In genomic region chr16:53346-54236, GRCh38 we compare ENCODE assay signal across 1 cellular context.
TF ChIP-seq lines count a peak whose summit lies in the region.

TSS of gene POLR3K (minus strand) at chr16:53608. CDS start at chr16:53586, 22 bp downstream.
TSS of gene SNRNP25 (plus strand) at chr16:53828. CDS start at chr16:54017, 189 bp downstream.

TF ChIP-seq in HepG2, 621 proteins besides CTCF, POLR2A, EP300 and RAD21 (continued from another document and continues in another):
- TF ChIP-seq TFAP4 (IDR thresholded peaks at IDR 0.05; ENCODE audit: borderline replicate concordance, low read depth) = no peak; the same call in 1 of the 2 replicates
- no peak for TF ChIP-seq JUNB (CRISPR knock-in tag; IDR thresholded peaks at IDR 0.05; ENCODE audit: borderline replicate concordance)
- TF ChIP-seq SMAD1 (CRISPR knock-in tag; IDR thresholded peaks at IDR 0.05; ENCODE audit: borderline replicate concordance, low read depth) = peak; percentile 69; the same call in 1 of the 2 replicates
- peak; percentile 76; the same call in 1 of the 2 replicates for TF ChIP-seq ZXDC (CRISPR knock-in tag; IDR thresholded peaks at IDR 0.05)
- no peak for TF ChIP-seq MAFK (conservative IDR thresholded peaks at IDR 0.05 in 1 of 2, IDR thresholded peaks at IDR 0.05 in 1 of 2; ENCODE audit: low read length in 2 of 2)
- TF ChIP-seq BCL6 (CRISPR knock-in tag; IDR thresholded peaks at IDR 0.05) = no peak
- TF ChIP-seq ZNF383 (CRISPR knock-in tag; IDR thresholded peaks at IDR 0.05; ENCODE audit: borderline replicate concordance) = no peak
- TF ChIP-seq, protein P1, sequence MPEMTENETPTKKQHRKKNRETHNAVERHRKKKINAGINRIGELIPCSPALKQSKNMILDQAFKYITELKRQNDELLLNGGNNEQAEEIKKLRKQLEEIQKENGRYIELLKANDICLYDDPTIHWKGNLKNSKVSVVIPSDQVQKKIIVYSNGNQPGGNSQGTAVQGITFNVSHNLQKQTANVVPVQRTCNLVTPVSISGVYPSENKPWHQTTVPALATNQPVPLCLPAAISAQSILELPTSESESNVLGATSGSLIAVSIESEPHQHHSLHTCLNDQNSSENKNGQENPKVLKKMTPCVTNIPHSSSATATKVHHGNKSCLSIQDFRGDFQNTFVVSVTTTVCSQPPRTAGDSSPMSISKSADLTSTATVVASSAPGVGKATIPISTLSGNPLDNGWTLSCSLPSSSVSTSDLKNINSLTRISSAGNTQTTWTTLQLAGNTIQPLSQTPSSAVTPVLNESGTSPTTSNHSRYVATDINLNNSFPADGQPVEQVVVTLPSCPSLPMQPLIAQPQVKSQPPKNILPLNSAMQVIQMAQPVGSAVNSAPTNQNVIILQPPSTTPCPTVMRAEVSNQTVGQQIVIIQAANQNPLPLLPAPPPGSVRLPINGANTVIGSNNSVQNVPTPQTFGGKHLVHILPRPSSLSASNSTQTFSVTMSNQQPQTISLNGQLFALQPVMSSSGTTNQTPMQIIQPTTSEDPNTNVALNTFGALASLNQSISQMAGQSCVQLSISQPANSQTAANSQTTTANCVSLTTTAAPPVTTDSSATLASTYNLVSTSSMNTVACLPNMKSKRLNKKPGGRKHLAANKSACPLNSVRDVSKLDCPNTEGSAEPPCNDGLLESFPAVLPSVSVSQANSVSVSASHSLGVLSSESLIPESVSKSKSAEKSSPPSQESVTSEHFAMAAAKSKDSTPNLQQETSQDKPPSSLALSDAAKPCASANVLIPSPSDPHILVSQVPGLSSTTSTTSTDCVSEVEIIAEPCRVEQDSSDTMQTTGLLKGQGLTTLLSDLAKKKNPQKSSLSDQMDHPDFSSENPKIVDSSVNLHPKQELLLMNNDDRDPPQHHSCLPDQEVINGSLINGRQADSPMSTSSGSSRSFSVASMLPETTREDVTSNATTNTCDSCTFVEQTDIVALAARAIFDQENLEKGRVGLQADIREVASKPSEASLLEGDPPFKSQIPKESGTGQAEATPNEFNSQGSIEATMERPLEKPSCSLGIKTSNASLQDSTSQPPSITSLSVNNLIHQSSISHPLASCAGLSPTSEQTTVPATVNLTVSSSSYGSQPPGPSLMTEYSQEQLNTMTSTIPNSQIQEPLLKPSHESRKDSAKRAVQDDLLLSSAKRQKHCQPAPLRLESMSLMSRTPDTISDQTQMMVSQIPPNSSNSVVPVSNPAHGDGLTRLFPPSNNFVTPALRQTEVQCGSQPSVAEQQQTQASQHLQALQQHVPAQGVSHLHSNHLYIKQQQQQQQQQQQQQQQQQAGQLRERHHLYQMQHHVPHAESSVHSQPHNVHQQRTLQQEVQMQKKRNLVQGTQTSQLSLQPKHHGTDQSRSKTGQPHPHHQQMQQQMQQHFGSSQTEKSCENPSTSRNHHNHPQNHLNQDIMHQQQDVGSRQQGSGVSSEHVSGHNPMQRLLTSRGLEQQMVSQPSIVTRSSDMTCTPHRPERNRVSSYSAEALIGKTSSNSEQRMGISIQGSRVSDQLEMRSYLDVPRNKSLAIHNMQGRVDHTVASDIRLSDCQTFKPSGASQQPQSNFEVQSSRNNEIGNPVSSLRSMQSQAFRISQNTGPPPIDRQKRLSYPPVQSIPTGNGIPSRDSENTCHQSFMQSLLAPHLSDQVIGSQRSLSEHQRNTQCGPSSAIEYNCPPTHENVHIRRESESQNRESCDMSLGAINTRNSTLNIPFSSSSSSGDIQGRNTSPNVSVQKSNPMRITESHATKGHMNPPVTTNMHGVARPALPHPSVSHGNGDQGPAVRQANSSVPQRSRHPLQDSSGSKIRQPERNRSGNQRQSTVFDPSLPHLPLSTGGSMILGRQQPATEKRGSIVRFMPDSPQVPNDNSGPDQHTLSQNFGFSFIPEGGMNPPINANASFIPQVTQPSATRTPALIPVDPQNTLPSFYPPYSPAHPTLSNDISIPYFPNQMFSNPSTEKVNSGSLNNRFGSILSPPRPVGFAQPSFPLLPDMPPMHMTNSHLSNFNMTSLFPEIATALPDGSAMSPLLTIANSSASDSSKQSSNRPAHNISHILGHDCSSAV (CRISPR knock-in tag; IDR thresholded peaks at IDR 0.05; ENCODE audit: borderline replicate concordance) = no peak
- TF ChIP-seq SSRP1 (CRISPR knock-in tag; IDR thresholded peaks at IDR 0.05) = no peak
- TF ChIP-seq MBNL3 (CRISPR knock-in tag; conservative IDR thresholded peaks at IDR 0.05) = no peak
- peak; percentile 41; the same call in 1 of the 2 replicates for TF ChIP-seq ZBTB2 (CRISPR knock-in tag; IDR thresholded peaks at IDR 0.05; ENCODE audit: low read depth)
- TF ChIP-seq ZNF280B (CRISPR knock-in tag; IDR thresholded peaks at IDR 0.05; ENCODE audit: borderline replicate concordance) = peak; percentile 86; the same call in 1 of the 2 replicates
- TF ChIP-seq, protein P2, sequence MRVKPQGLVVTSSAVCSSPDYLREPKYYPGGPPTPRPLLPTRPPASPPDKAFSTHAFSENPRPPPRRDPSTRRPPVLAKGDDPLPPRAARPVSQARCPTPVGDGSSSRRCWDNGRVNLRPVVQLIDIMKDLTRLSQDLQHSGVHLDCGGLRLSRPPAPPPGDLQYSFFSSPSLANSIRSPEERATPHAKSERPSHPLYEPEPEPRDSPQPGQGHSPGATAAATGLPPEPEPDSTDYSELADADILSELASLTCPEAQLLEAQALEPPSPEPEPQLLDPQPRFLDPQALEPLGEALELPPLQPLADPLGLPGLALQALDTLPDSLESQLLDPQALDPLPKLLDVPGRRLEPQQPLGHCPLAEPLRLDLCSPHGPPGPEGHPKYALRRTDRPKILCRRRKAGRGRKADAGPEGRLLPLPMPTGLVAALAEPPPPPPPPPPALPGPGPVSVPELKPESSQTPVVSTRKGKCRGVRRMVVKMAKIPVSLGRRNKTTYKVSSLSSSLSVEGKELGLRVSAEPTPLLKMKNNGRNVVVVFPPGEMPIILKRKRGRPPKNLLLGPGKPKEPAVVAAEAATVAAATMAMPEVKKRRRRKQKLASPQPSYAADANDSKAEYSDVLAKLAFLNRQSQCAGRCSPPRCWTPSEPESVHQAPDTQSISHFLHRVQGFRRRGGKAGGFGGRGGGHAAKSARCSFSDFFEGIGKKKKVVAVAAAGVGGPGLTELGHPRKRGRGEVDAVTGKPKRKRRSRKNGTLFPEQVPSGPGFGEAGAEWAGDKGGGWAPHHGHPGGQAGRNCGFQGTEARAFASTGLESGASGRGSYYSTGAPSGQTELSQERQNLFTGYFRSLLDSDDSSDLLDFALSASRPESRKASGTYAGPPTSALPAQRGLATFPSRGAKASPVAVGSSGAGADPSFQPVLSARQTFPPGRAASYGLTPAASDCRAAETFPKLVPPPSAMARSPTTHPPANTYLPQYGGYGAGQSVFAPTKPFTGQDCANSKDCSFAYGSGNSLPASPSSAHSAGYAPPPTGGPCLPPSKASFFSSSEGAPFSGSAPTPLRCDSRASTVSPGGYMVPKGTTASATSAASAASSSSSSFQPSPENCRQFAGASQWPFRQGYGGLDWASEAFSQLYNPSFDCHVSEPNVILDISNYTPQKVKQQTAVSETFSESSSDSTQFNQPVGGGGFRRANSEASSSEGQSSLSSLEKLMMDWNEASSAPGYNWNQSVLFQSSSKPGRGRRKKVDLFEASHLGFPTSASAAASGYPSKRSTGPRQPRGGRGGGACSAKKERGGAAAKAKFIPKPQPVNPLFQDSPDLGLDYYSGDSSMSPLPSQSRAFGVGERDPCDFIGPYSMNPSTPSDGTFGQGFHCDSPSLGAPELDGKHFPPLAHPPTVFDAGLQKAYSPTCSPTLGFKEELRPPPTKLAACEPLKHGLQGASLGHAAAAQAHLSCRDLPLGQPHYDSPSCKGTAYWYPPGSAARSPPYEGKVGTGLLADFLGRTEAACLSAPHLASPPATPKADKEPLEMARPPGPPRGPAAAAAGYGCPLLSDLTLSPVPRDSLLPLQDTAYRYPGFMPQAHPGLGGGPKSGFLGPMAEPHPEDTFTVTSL (CRISPR knock-in tag; IDR thresholded peaks at IDR 0.05; ENCODE audit: borderline replicate concordance) = peak; percentile 42; the same call in 1 of the 2 replicates
- no peak for TF ChIP-seq SATB2 (CRISPR knock-in tag; IDR thresholded peaks at IDR 0.05)
- no peak for TF ChIP-seq FOXA3 (CRISPR knock-in tag; IDR thresholded peaks at IDR 0.05)
- no peak for TF ChIP-seq ZNF44 (CRISPR knock-in tag; IDR thresholded peaks at IDR 0.05)
- TF ChIP-seq ZNF770 (CRISPR knock-in tag; IDR thresholded peaks at IDR 0.05) = no peak
- peak; percentile 96 for TF ChIP-seq SP2 (CRISPR knock-in tag; IDR thresholded peaks at IDR 0.05)
- peak; percentile 19; the same call in 1 of the 2 replicates for TF ChIP-seq ZNF335 (CRISPR knock-in tag; IDR thresholded peaks at IDR 0.05)
- TF ChIP-seq, protein P3, sequence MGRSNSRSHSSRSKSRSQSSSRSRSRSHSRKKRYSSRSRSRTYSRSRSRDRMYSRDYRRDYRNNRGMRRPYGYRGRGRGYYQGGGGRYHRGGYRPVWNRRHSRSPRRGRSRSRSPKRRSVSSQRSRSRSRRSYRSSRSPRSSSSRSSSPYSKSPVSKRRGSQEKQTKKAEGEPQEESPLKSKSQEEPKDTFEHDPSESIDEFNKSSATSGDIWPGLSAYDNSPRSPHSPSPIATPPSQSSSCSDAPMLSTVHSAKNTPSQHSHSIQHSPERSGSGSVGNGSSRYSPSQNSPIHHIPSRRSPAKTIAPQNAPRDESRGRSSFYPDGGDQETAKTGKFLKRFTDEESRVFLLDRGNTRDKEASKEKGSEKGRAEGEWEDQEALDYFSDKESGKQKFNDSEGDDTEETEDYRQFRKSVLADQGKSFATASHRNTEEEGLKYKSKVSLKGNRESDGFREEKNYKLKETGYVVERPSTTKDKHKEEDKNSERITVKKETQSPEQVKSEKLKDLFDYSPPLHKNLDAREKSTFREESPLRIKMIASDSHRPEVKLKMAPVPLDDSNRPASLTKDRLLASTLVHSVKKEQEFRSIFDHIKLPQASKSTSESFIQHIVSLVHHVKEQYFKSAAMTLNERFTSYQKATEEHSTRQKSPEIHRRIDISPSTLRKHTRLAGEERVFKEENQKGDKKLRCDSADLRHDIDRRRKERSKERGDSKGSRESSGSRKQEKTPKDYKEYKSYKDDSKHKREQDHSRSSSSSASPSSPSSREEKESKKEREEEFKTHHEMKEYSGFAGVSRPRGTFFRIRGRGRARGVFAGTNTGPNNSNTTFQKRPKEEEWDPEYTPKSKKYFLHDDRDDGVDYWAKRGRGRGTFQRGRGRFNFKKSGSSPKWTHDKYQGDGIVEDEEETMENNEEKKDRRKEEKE (IDR thresholded peaks at IDR 0.05) = no peak
- TF ChIP-seq ZNF703 (CRISPR knock-in tag; IDR thresholded peaks at IDR 0.05; ENCODE audit: borderline replicate concordance) = peak; percentile 80; the same call in 1 of the 2 replicates
- TF ChIP-seq ZNF329 (CRISPR knock-in tag; IDR thresholded peaks at IDR 0.05; ENCODE audit: low read depth) = peak; percentile 27; the same call in 1 of the 2 replicates
- no peak for TF ChIP-seq TAF15 (IDR thresholded peaks at IDR 0.05; ENCODE audit: low read depth, low read length, poor library complexity, severe bottlenecking)
- no peak for TF ChIP-seq PRPF4 (IDR thresholded peaks at IDR 0.05; ENCODE audit: low read depth, low read length, poor library complexity, severe bottlenecking)
- peak; percentile 68 for TF ChIP-seq HNRNPLL (IDR thresholded peaks at IDR 0.05; ENCODE audit: low read depth, low read length, poor library complexity, severe bottlenecking)
